ENCODE assay signal across 8 cellular contexts in the genomic region with DNA sequence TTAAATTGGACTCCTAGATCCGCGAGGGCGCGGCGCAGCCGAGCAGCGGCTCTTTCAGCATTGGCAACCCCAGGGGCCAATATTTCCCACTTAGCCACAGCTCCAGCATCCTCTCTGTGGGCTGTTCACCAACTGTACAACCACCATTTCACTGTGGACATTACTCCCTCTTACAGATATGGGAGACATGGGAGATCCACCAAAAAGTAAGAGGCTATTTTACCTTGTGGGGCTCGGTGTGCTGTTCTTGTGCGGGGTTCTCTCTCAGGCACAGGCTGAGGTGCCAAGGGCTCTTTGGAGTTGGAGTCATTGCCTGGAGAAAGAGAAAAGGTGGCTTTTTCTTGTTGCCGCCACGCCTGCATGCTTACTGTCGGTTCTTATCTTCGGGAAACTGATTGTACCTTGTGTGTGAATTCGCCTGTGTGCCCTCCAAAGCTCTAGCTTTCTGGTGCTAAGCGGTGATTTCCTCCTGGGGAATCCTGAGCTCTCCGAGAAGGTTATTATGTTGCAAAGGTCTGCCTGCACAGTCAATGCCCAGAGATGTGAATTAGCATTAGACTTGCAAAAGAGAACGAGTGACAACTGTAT. TPM values are rescaled to one million over a fixed set of nuclear protein-coding genes. Genes with fewer than 3 reads are reported as not detected.
DNase-seq lines count a peak whose midpoint lies in the region; ATAC-seq, FAIRE-seq and TF ChIP-seq lines count a peak whose summit lies in the region.
"Had no signal": no experiment of that assay in that cellular context is flagged by ENCODE, and none has a peak within 500 bp of the region (broad histone marks: within the 10 kb centered on the region; RNA-seq: fewer than 3 reads in every experiment).

No MANE protein-coding gene starts in this region.

- POLR2A ChIA-PET in HEK293 (lab: Yijun Ruan, JAX), result interaction anchor here (0.8 to 2.4 kb wide), 17 partner anchors 9 to 1418 kb away, joined by 3 to 17 read pairs (median 4); no protein-coding TSS in a partner anchor

- TF ChIP-seq CTCF in HEK293 (tag by site-specific recombination; IDR thresholded peaks at IDR 0.05), result no peak
- TF ChIP-seq CTCF in fibroblast of the aortic adventitia (IDR thresholded peaks at IDR 0.05; ENCODE audit: insufficient read depth, low read length), result no peak

- H3K27me3 ChIP-seq in SJCRH30 (no peaks in the 10 kb centered on the region), skeletal muscle tissue (ENCODE audit: control insufficient read depth in 3 of 3, insufficient read depth in 3 of 3, low read length in 3 of 3) (peaks cover 71 to 88% (median 76%) of the 10 kb centered on the region in 3 donors)

- peak overlapping the region; percentile 74 for H3K4me3 ChIP-seq in HEK293 (ENCODE audit: low read depth, low read length)
- H3K4me3 ChIP-seq in SJCRH30, result peak overlapping the region; percentile 69
- H3K4me3 ChIP-seq in fibroblast of the aortic adventitia (ENCODE audit: low read depth, low read length), result peak overlapping the region; percentile 67
- H3K4me3 ChIP-seq in skeletal muscle tissue (ENCODE audit: low read length in 3 of 3), result peak overlapping the region in 2 of 3 donors; percentile 57 to 61

- FAIRE-seq in HTR-8/SVneo (lab: Jason Lieb, UNC), result no peak

- no peak overlapping the region for H3K9ac ChIP-seq in skeletal muscle tissue (ENCODE audit: low read depth in 1 of 3, low read length in 3 of 3)

- ATAC-seq in GM18907 (IDR thresholded peaks at IDR 0.05; ENCODE audit: unreplicated experiment), result no peak

- CTCF ChIA-PET in HEK293 (lab: Yijun Ruan, JAX), result interaction anchor here (0.6 to 4.7 kb wide), 3 partner anchors 14 to 578 kb away, joined by 3 to 19 read pairs (median 9); no protein-coding TSS in a partner anchor

- peak; percentile 19 to 59 for DNase-seq in SJCRH30
- peak; percentile 39 for DNase-seq in fibroblast of the aortic adventitia (ENCODE audit: low read depth)
- DNase-seq in effector CD8-positive, alpha-beta T cell (lab: John Stamatoyannopoulos, UW), result no peak
- no peak for DNase-seq in HTR-8/SVneo (ENCODE audit: insufficient read length, low spot score)
- DNase-seq: central memory CD4-positive, alpha-beta T cell had no signal

- peaks cover 15% of the 10 kb centered on the region; the same call in 1 of the 2 replicates for H3K4me1 ChIP-seq in HEK293 (ENCODE audit: control insufficient read depth, insufficient read depth, low read length)
- H3K4me1 ChIP-seq in SJCRH30, result peaks cover 4% of the 10 kb centered on the region
- H3K4me1 ChIP-seq in skeletal muscle tissue (ENCODE audit: control insufficient read depth in 3 of 3, insufficient read depth in 3 of 3, low read length in 3 of 3), result peaks cover 6 to 27% (median 9%) of the 10 kb centered on the region in 3 donors

- H3K9me3 ChIP-seq in HEK293 (ENCODE audit: control insufficient read depth, insufficient read depth, low read depth, low read length) (no peaks in the 10 kb centered on the region), SJCRH30 (replicated peaks) (no peaks in the 10 kb centered on the region), skeletal muscle tissue (ENCODE audit: control insufficient read depth in 3 of 3, low read length in 3 of 3) (no peaks in the 10 kb centered on the region)

- peaks cover 0 to 4% of the 10 kb centered on the region in 2 experiments; a peak in 1 of 3 replicates for H3K36me3 ChIP-seq in HEK293 (ENCODE audit: control insufficient read depth in 2 of 2, insufficient read depth in 1 of 2, low read length in 2 of 2)
- no peaks in the 10 kb centered on the region for H3K36me3 ChIP-seq in SJCRH30
- no peaks in the 10 kb centered on the region for H3K36me3 ChIP-seq in skeletal muscle tissue (ENCODE audit: control insufficient read depth in 3 of 3, insufficient read depth in 3 of 3, low read length in 3 of 3)

- H3K27ac ChIP-seq in HEK293 (ENCODE audit: extremely low read depth, low read depth, low read length) (peak overlapping the region; percentile 89), SJCRH30 (peak overlapping the region; percentile 64; the same call in 1 of the 2 replicates), skeletal muscle tissue (ENCODE audit: low read depth, low read length) (no peak overlapping the region)

TF ChIP-seq in HEK293, 187 proteins besides CTCF, POLR2A, EP300 and RAD21:
- TF ChIP-seq ZBTB48 (tag by site-specific recombination; IDR thresholded peaks at IDR 0.05), result no peak
- TF ChIP-seq YY1 (tag by site-specific recombination; IDR thresholded peaks at IDR 0.05), result 0 out of 2 replicates have a peak, but pooled peaks have one; percentile 0
- no peak for TF ChIP-seq ZNF560 (tag by site-specific recombination; IDR thresholded peaks at IDR 0.05; ENCODE audit: borderline replicate concordance)
- peak; percentile 85 for TF ChIP-seq ZNF335 (tag by site-specific recombination; conservative IDR thresholded peaks at IDR 0.05)
- TF ChIP-seq, protein P1, sequence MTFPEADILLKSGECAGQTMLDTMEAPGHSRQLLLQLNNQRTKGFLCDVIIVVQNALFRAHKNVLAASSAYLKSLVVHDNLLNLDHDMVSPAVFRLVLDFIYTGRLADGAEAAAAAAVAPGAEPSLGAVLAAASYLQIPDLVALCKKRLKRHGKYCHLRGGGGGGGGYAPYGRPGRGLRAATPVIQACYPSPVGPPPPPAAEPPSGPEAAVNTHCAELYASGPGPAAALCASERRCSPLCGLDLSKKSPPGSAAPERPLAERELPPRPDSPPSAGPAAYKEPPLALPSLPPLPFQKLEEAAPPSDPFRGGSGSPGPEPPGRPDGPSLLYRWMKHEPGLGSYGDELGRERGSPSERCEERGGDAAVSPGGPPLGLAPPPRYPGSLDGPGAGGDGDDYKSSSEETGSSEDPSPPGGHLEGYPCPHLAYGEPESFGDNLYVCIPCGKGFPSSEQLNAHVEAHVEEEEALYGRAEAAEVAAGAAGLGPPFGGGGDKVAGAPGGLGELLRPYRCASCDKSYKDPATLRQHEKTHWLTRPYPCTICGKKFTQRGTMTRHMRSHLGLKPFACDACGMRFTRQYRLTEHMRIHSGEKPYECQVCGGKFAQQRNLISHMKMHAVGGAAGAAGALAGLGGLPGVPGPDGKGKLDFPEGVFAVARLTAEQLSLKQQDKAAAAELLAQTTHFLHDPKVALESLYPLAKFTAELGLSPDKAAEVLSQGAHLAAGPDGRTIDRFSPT (tag by site-specific recombination; IDR thresholded peaks at IDR 0.05), result 0 out of 2 replicates have a peak, but pooled peaks have one; percentile 2
- TF ChIP-seq ZNF366 (tag by site-specific recombination; conservative IDR thresholded peaks at IDR 0.05), result no peak
- TF ChIP-seq, protein P2, sequence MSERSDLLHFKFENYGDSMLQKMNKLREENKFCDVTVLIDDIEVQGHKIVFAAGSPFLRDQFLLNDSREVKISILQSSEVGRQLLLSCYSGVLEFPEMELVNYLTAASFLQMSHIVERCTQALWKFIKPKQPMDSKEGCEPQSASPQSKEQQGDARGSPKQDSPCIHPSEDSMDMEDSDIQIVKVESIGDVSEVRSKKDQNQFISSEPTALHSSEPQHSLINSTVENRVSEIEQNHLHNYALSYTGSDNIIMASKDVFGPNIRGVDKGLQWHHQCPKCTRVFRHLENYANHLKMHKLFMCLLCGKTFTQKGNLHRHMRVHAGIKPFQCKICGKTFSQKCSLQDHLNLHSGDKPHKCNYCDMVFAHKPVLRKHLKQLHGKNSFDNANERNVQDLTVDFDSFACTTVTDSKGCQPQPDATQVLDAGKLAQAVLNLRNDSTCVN (tag by site-specific recombination; optimal IDR thresholded peaks at IDR 0.05), result peak; percentile 7
- peak; percentile 58; the same call in 1 of the 2 replicates for TF ChIP-seq TRIM28 (IDR thresholded peaks at IDR 0.05; ENCODE audit: borderline replicate concordance, low read length)
- TF ChIP-seq, protein P3, sequence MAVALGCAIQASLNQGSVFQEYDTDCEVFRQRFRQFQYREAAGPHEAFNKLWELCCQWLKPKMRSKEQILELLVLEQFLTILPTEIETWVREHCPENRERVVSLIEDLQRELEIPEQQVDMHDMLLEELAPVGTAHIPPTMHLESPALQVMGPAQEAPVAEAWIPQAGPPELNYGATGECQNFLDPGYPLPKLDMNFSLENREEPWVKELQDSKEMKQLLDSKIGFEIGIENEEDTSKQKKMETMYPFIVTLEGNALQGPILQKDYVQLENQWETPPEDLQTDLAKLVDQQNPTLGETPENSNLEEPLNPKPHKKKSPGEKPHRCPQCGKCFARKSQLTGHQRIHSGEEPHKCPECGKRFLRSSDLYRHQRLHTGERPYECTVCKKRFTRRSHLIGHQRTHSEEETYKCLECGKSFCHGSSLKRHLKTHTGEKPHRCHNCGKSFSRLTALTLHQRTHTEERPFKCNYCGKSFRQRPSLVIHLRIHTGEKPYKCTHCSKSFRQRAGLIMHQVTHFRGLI (tag by site-specific recombination; IDR thresholded peaks at IDR 0.05), result 0 out of 2 replicates have a peak, but pooled peaks have one; percentile 9
TF ChIP-seq in HEK293: peak in this region for 6.

RNA-seq across cellular contexts. Expression of a gene that starts 0.3 kb away (rescaled TPM):
- 2.5 and 2.8 TPM in 2 replicates for total RNA-seq in SJCRH30 (2014; rRNA removed; shearing (Covaris generic))
- 0.18 and 2.6 TPM in 2 replicates for total RNA-seq in fibroblast of the aortic adventitia (ENCODE audit: low replicate concordance)
- 0.52 TPM for total RNA-seq in skeletal muscle tissue

Comparison
In these comparisons a context has a peak if more than half of its experiments do, and no peak if none do; other contexts are left out.
1. DNase-seq: peak in SJCRH30 (2 of 2) and fibroblast of the aortic adventitia (single experiment); none in effector CD8-positive, alpha-beta T cell (single experiment) and HTR-8/SVneo (single experiment).
2. Peak in every context shown above with its lines, with median percentiles within 50 percentile points of each other: H3K4me3 ChIP-seq.